Comparison of ENCODE assay signal across 8 cellular contexts in genomic region chr19:19366691-19367396, GRCh38. TPM values are rescaled to one million over a fixed set of nuclear protein-coding genes. Genes with fewer than 3 reads are reported as not detected.
DNase-seq lines count a peak whose midpoint lies in the region; ATAC-seq lines count a peak whose summit lies in the region.

No MANE protein-coding gene starts in this region.

- H3K9me3 ChIP-seq in SJSA1 (replicated peaks) = no peaks in the 10 kb centered on the region

- no peaks in the 10 kb centered on the region for H3K36me3 ChIP-seq in SJSA1

- no peak overlapping the region for H3K4me3 ChIP-seq in SJSA1

- peak; percentile 58 for DNase-seq in CMK (ENCODE audit: low read depth)
- peak; percentile 86 for DNase-seq in LoVo (ENCODE audit: low spot score)
- peak; percentile 52 to 64 for DNase-seq in SJSA1 (ENCODE audit: low read depth in 1 of 2, low spot score in 2 of 2)
- peak; percentile 51 for DNase-seq in activated gamma-delta T cell treated with anti-CD3 and anti-CD28 coated beads, Interleukin-2, amount 50 U/mL, for 16 hours (ENCODE audit: low read depth)
- DNase-seq in Right ventricle myocardium superior = peak; percentile 78
- DNase-seq in renal cortical epithelial cell (ENCODE audit: low read depth) = peak; percentile 74
- no peak for DNase-seq in NCI-H187 treated with DMSO at 0.1 percent for 48 hours (lab: John Stamatoyannopoulos, UW)

- no peaks in the 10 kb centered on the region for H3K27me3 ChIP-seq in SJSA1 (replicated peaks)

- peak; percentile 47 for ATAC-seq in GM21367 (IDR thresholded peaks at IDR 0.05; ENCODE audit: unreplicated experiment)
- ATAC-seq in Right ventricle myocardium superior (ENCODE audit: poor library complexity) = peak; percentile 89

- no peak overlapping the region for H3K27ac ChIP-seq in SJSA1

- H3K4me1 ChIP-seq in SJSA1 (replicated peaks) = peaks cover 14% of the 10 kb centered on the region

- intact Hi-C loops in Right ventricle myocardium superior (cut with DNase I) = loop anchor here (2.0 kb wide), 1 partner anchor 122 kb away; no protein-coding TSS in a partner anchor

RNA-seq across cellular contexts. Expression of gene GATAD2A, which starts 38.6 kb away (rescaled TPM):
- 41.5 and 45.9 TPM in 2 replicates for total RNA-seq in SJSA1 (2014; rRNA removed; shearing (Covaris generic))
- total RNA-seq in Right ventricle myocardium superior (24.3 TPM), renal cortical epithelial cell (44.1 and 93.9 TPM in 2 replicates)

RNA-seq across cellular contexts. Expression of gene MAU2, which starts 46.2 kb away (rescaled TPM):
- total RNA-seq in SJSA1 (2014; rRNA removed; shearing (Covaris generic)) = 19.7 and 30.1 TPM in 2 replicates
- total RNA-seq in Right ventricle myocardium superior (32.8 TPM), renal cortical epithelial cell (14.1 and 38.6 TPM in 2 replicates)

RNA-seq across cellular contexts. Expression of gene SUGP1, which starts 46.5 kb away (rescaled TPM):
- total RNA-seq in SJSA1 (2014; rRNA removed; shearing (Covaris generic)) = 22.2 and 27.1 TPM in 2 replicates
- total RNA-seq in Right ventricle myocardium superior = 37.2 TPM
- total RNA-seq in renal cortical epithelial cell = 12.7 and 21.4 TPM in 2 replicates
